In the genomic region with DNA sequence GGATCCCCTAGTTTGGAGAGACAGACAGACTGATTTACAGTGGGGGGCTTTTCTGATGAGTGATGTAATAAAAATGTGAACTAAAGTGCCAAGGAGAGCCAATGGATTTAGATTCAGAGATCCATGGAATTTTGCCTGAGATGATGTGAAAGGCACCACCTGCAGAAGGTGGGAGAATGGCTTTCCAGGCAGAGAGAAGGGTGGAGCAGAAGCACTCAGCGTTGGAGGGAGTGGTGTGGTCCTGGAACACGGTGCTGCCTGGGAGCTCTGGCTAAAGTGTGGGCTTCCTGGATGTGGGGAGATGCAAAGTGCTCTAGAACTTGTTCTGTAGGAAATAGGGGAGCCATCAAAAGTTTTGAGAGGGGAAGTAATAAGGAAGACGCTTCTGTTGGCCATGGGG, we compare ENCODE assay signal across 18 cellular contexts.
"Had no signal": no experiment of that assay in that cellular context is flagged by ENCODE, and none has a peak within 500 bp of the region (broad histone marks: within the 10 kb centered on the region; RNA-seq: fewer than 3 reads in every experiment).

No MANE protein-coding gene starts in this region.

- H3K4me3 ChIP-seq: lung, thyroid gland had no signal

- H3K27me3 Mint-ChIP-seq: progenitor cell of endocrine pancreas had no signal

- H3K27ac Mint-ChIP-seq: progenitor cell of endocrine pancreas had no signal

- H3K27me3 ChIP-seq: thyroid gland had no signal

- H3K27ac ChIP-seq: epithelial cell of prostate, thyroid gland had no signal

- H3K9me3 ChIP-seq: thyroid gland had no signal

- DNase-seq: activated CD4-positive, CD25-positive, alpha-beta regulatory T cell; activated effector memory CD4-positive, alpha-beta T cell treated with anti-CD3 and anti-CD28 coated beads, Interleukin-2, amount 50 U/mL, for 16 hours; activated T-cell treated with anti-CD3 and anti-CD28 coated beads, Interleukin-2, amount 50 U/mL, for 1 hour; amniotic stem cell; dermis blood vessel endothelial cell; foreskin fibroblast; kidney; stimulated activated naive CD4-positive, alpha-beta T cell; T-helper 1 cell; T1000; thyroid gland had no signal

- H3K9me3 Mint-ChIP-seq: neural crest cell had no signal

- ATAC-seq: activated naive CD4-positive, alpha-beta T cell treated with anti-CD3 and anti-CD28 coated beads, Interleukin-2, amount 50 U/mL, for 72 hours; left lobe of liver; SK-N-SH treated with all-trans-retinoic acid at 6 μM for 48 hours had no signal

- H3K36me3 ChIP-seq: thyroid gland had no signal

- H3K4me3 Mint-ChIP-seq: neural crest cell had no signal
